15 cellular contexts compared by ENCODE assay signal in genomic region chrX:34058005-34058404, GRCh38.
DNase-seq lines count a peak whose midpoint lies in the region; ATAC-seq and TF ChIP-seq lines count a peak whose summit lies in the region.
"Had no signal": no experiment of that assay in that cellular context is flagged by ENCODE, and none has a peak within 500 bp of the region (broad histone marks: within the 10 kb centered on the region; RNA-seq: fewer than 3 reads in every experiment).

No MANE protein-coding gene starts in this region.

- no peaks in the 10 kb centered on the region for H3K9me3 ChIP-seq in WERI-Rb-1 (ENCODE audit: severe bottlenecking)
- no peaks in the 10 kb centered on the region for H3K9me3 ChIP-seq in neural progenitor cell (ENCODE audit: low read depth)
- no peaks in the 10 kb centered on the region for H3K9me3 ChIP-seq in hepatocyte (ENCODE audit: low read depth)
- H3K9me3 ChIP-seq: A549, BLaER1 had no signal

- intact Hi-C loops in activated CD8-positive, alpha-beta T cell treated with anti-CD3 and anti-CD28 coated beads for 36 hours (cut with micrococcal nuclease) = no loop called here

- H3K27me3 ChIP-seq in GM23338 (ENCODE audit: insufficient read depth) = no peaks in the 10 kb centered on the region
- no peaks in the 10 kb centered on the region for H3K27me3 ChIP-seq in WERI-Rb-1 (ENCODE audit: insufficient read depth, low read depth, severe bottlenecking)
- H3K27me3 ChIP-seq in neural progenitor cell = no peaks in the 10 kb centered on the region
- H3K27me3 ChIP-seq in hepatocyte = no peaks in the 10 kb centered on the region

- H4K20me1 ChIP-seq in GM23338 (replicated peaks; ENCODE audit: insufficient read depth) (no peaks in the 10 kb centered on the region), neural progenitor cell (ENCODE audit: low read depth) (no peaks in the 10 kb centered on the region), hepatocyte (ENCODE audit: insufficient read depth, poor library complexity, severe bottlenecking) (no peaks in the 10 kb centered on the region)

- peaks cover 17% of the 10 kb centered on the region; the same call in 1 of the 2 replicates for H3K4me1 ChIP-seq in GM23338 (ENCODE audit: insufficient read depth)
- peaks cover 10% of the 10 kb centered on the region for H3K4me1 ChIP-seq in neural progenitor cell
- H3K4me1 ChIP-seq in hepatocyte (ENCODE audit: insufficient read depth) = no peaks in the 10 kb centered on the region
- H3K4me1 ChIP-seq: A549, BLaER1 had no signal

- H3K79me2 ChIP-seq in GM23338 (replicated peaks; ENCODE audit: insufficient read depth) = no peaks in the 10 kb centered on the region
- H3K79me2 ChIP-seq in neural progenitor cell (ENCODE audit: low read depth) = no peaks in the 10 kb centered on the region
- H3K79me2 ChIP-seq in hepatocyte = no peaks in the 10 kb centered on the region

- TF ChIP-seq CTCF in GM23338 (conservative IDR thresholded peaks at IDR 0.05; ENCODE audit: low read depth in 2 of 2) = peak; percentile 41 to 55
- 0 out of 2 replicates have a peak, but pooled peaks have one; percentile 11 for TF ChIP-seq CTCF in WERI-Rb-1 (IDR thresholded peaks at IDR 0.05; ENCODE audit: low read depth, low read length)
- peak; percentile 38 for TF ChIP-seq CTCF in neural progenitor cell (IDR thresholded peaks at IDR 0.05)
- TF ChIP-seq CTCF in activated CD8-positive, alpha-beta T cell treated with anti-CD3 and anti-CD28 coated beads for 36 hours (IDR thresholded peaks at IDR 0.05) = no peak
- no peak for TF ChIP-seq CTCF in hepatocyte (IDR thresholded peaks at IDR 0.05; ENCODE audit: poor library complexity)

- H3K27ac Mint-ChIP-seq in GM23338 (no peak overlapping the region), neural progenitor cell (no peak overlapping the region)
- no peak overlapping the region for H3K27ac Mint-ChIP-seq in activated CD8-positive, alpha-beta T cell treated with anti-CD3 and anti-CD28 coated beads for 36 hours
- H3K27ac Mint-ChIP-seq: CD14-positive monocyte; CD4-positive, alpha-beta memory T cell had no signal

- no peak overlapping the region for H3K9ac ChIP-seq in neural progenitor cell
- H3K9ac ChIP-seq: BLaER1 had no signal

- no peaks in the 10 kb centered on the region for H3K27me3 Mint-ChIP-seq in GM23338 (ENCODE audit: insufficient read depth, low read depth, poor library complexity)
- no peaks in the 10 kb centered on the region for H3K27me3 Mint-ChIP-seq in neural progenitor cell (ENCODE audit: insufficient read depth, low read depth)
- H3K27me3 Mint-ChIP-seq in activated CD8-positive, alpha-beta T cell treated with anti-CD3 and anti-CD28 coated beads for 36 hours = no peaks in the 10 kb centered on the region
- H3K27me3 Mint-ChIP-seq: CD4-positive, alpha-beta memory T cell had no signal

- POLR2A ChIA-PET in activated CD8-positive, alpha-beta T cell treated with anti-CD3 and anti-CD28 coated beads for 36 hours (lab: Charles Lee) = no interaction called here

- in situ Hi-C loops in ACHN (cut with HindIII; ENCODE audit: low pct_ligation_motif_present, low pct_unique_long_range_greater_than_20kb, low sequenced_read_pairs) = no loop called here

- 0 out of 3 replicates have a peak, but pooled peaks cover 2% of the 10 kb centered on the region for H3K9me3 Mint-ChIP-seq in GM23338
- no peaks in the 10 kb centered on the region for H3K9me3 Mint-ChIP-seq in neural progenitor cell
- H3K9me3 Mint-ChIP-seq in activated CD8-positive, alpha-beta T cell treated with anti-CD3 and anti-CD28 coated beads for 36 hours = peaks cover 1% of the 10 kb centered on the region

- H3K36me3 ChIP-seq in GM23338 (ENCODE audit: insufficient read depth) (no peaks in the 10 kb centered on the region), WERI-Rb-1 (no peaks in the 10 kb centered on the region), neural progenitor cell (no peaks in the 10 kb centered on the region), hepatocyte (replicated peaks; ENCODE audit: insufficient read depth, low read depth) (no peaks in the 10 kb centered on the region)
- H3K36me3 ChIP-seq: BLaER1 had no signal

- H3F3A ChIP-seq in GM23338 (replicated peaks; ENCODE audit: low read depth) (no peaks in the 10 kb centered on the region), neural progenitor cell (ENCODE audit: low read depth) (peaks cover 6% of the 10 kb centered on the region)

- H3K4me2 ChIP-seq in GM23338 (no peak overlapping the region), neural progenitor cell (no peak overlapping the region), hepatocyte (no peak overlapping the region)
- H3K4me2 ChIP-seq: A549, BLaER1 had no signal

- H2AFZ ChIP-seq in GM23338 = no peak overlapping the region
- H2AFZ ChIP-seq in neural progenitor cell (replicated peaks) = peak overlapping the region; percentile 9
- no peak overlapping the region for H2AFZ ChIP-seq in hepatocyte

- CTCF ChIA-PET in activated CD8-positive, alpha-beta T cell treated with anti-CD3 and anti-CD28 coated beads for 36 hours (lab: Charles Lee) = no interaction called here

- peak; percentile 15 for DNase-seq in GM23338 (ENCODE audit: low spot score)
- DNase-seq in WERI-Rb-1 = no peak
- DNase-seq in iPS-NIHi7 (ENCODE audit: extremely low spot score) = peak; percentile 13
- DNase-seq in neural progenitor cell (ENCODE audit: low spot score) = no peak
- no peak for DNase-seq in activated CD8-positive, alpha-beta T cell treated with anti-CD3 and anti-CD28 coated beads for 36 hours
- DNase-seq in NCI-H187 treated with DMSO at 0.1 percent for 48 hours (lab: John Stamatoyannopoulos, UW) = no peak
- DNase-seq in hepatocyte (ENCODE audit: low spot score) = no peak
- no peak for DNase-seq in ACHN
- DNase-seq: CD4-positive, alpha-beta memory T cell; GDM1; HCEC 1CT; KG1 had no signal

- H3K4me1 Mint-ChIP-seq in GM23338 (peaks cover 12% of the 10 kb centered on the region; the same call in 2 of the 3 replicates), neural progenitor cell (peaks cover 5% of the 10 kb centered on the region)
- no peaks in the 10 kb centered on the region for H3K4me1 Mint-ChIP-seq in activated CD8-positive, alpha-beta T cell treated with anti-CD3 and anti-CD28 coated beads for 36 hours (ENCODE audit: low read depth)
- H3K4me1 Mint-ChIP-seq: CD14-positive monocyte; CD4-positive, alpha-beta memory T cell had no signal

- H3K4me3 ChIP-seq in GM23338 (no peak overlapping the region), WERI-Rb-1 (ENCODE audit: low read depth, low read length) (no peak overlapping the region), neural progenitor cell (no peak overlapping the region), hepatocyte (no peak overlapping the region)
- H3K4me3 ChIP-seq: A549, BLaER1 had no signal

- 53% methylated on average over 2 of the region's 2 CpGs for WGBS in hepatocyte (ENCODE audit: low lambda C conversion rate, missing lambda C conversion rate)

- no peak; the same call in 2 of the 3 replicates for ATAC-seq in GM23338
- ATAC-seq in activated CD8-positive, alpha-beta T cell treated with anti-CD3 and anti-CD28 coated beads for 36 hours = no peak
- ATAC-seq: A549 had no signal

- H3K4me3 Mint-ChIP-seq in GM23338 (no peak overlapping the region), neural progenitor cell (no peak overlapping the region)
- no peak overlapping the region for H3K4me3 Mint-ChIP-seq in activated CD8-positive, alpha-beta T cell treated with anti-CD3 and anti-CD28 coated beads for 36 hours
- H3K4me3 Mint-ChIP-seq: CD14-positive monocyte; CD4-positive, alpha-beta memory T cell had no signal

- H3K36me3 Mint-ChIP-seq in GM23338 (ENCODE audit: low read depth) = no peaks in the 10 kb centered on the region
- no peaks in the 10 kb centered on the region for H3K36me3 Mint-ChIP-seq in neural progenitor cell
- H3K36me3 Mint-ChIP-seq in activated CD8-positive, alpha-beta T cell treated with anti-CD3 and anti-CD28 coated beads for 36 hours (ENCODE audit: low read depth) = no peaks in the 10 kb centered on the region
- H3K36me3 Mint-ChIP-seq: CD14-positive monocyte; CD4-positive, alpha-beta memory T cell had no signal

- H3K27ac ChIP-seq in GM23338 (ENCODE audit: low read depth) (no peak overlapping the region), WERI-Rb-1 (no peak overlapping the region), neural progenitor cell (no peak overlapping the region), hepatocyte (no peak overlapping the region)
- H3K27ac ChIP-seq: A549, BLaER1 had no signal

- H3K9me2 ChIP-seq in GM23338 (ENCODE audit: insufficient read depth) (no peaks in the 10 kb centered on the region), hepatocyte (replicated peaks; ENCODE audit: insufficient read depth) (no peaks in the 10 kb centered on the region)

TF ChIP-seq in GM23338, 12 proteins besides CTCF, POLR2A, EP300 and RAD21 (continues in another document):
- no peak for TF ChIP-seq REST (IDR thresholded peaks at IDR 0.05; ENCODE audit: unreplicated experiment)
- no peak for TF ChIP-seq POLR2AphosphoS5 (IDR thresholded peaks at IDR 0.05; ENCODE audit: low read depth)
- TF ChIP-seq ZNF331 (CRISPR knock-in tag; IDR thresholded peaks at IDR 0.05; ENCODE audit: low read depth) = no peak
- TF ChIP-seq ZNF114 (CRISPR knock-in tag; IDR thresholded peaks at IDR 0.05) = no peak
- TF ChIP-seq STAT1 (IDR thresholded peaks at IDR 0.05; ENCODE audit: unreplicated experiment) = no peak

Comparison
In these comparisons a context has a peak if more than half of its experiments do, and no peak if none do; other contexts are left out.
1. DNase-seq: peak in GM23338 (single experiment) and iPS-NIHi7 (single experiment); none in WERI-Rb-1 (single experiment), neural progenitor cell (single experiment), activated CD8-positive, alpha-beta T cell treated with anti-CD3 and anti-CD28 coated beads for 36 hours (single experiment), NCI-H187 treated with DMSO at 0.1 percent for 48 hours (single experiment), hepatocyte (single experiment) and ACHN (single experiment).
2. CTCF ChIP-seq: peak in GM23338 (2 of 2), WERI-Rb-1 (single experiment) and neural progenitor cell (single experiment); none in activated CD8-positive, alpha-beta T cell treated with anti-CD3 and anti-CD28 coated beads for 36 hours (single experiment) and hepatocyte (single experiment).